15 cellular contexts compared by ENCODE assay signal in genomic region chr16:27724491-27724878, GRCh38.
DNase-seq lines count a peak whose midpoint lies in the region; ATAC-seq and TF ChIP-seq lines count a peak whose summit lies in the region.
"Had no signal": no experiment of that assay in that cellular context is flagged by ENCODE, and none has a peak within 500 bp of the region (broad histone marks: within the 10 kb centered on the region; RNA-seq: fewer than 3 reads in every experiment).

No MANE protein-coding gene starts in this region.

- intact Hi-C loops in left cardiac atrium (cut with DNase I) (loop anchor here in 1 of 2 donors (10.0 kb wide), 1 partner anchor 260 kb away; no protein-coding TSS in a partner anchor), upper lobe of right lung (cut with DNase I) (no loop called here)

- no peak for DNase-seq in left cardiac atrium
- DNase-seq in right atrium auricular region (ENCODE audit: low spot score), result no peak
- DNase-seq in cerebellum (ENCODE audit: low spot score), result peak; percentile 70
- peak; percentile 67 for DNase-seq in midbrain (lab: John Stamatoyannopoulos, UW)
- DNase-seq in upper lobe of right lung, result no peak
- DNase-seq in NCI-H510A (lab: John Stamatoyannopoulos, UW), result no peak
- DNase-seq in activated naive CD8-positive, alpha-beta T cell treated with anti-CD3 and anti-CD28 coated beads for 36 hours, result no peak
- no peak for DNase-seq in stimulated activated naive B cell treated with anti-CD40 and anti-IgM and Interleukin-4, amounts not matched to agents 10 μg/mL and 1 μg/mL and 100 μg/mL, for 72 hours
- DNase-seq: EL; NCI-H1436 treated with DMSO at 0.1 percent for 48 hours; OCI-M1; stimulated activated CD4-positive, alpha-beta T cell treated with anti-CD3 and anti-CD28 coated beads, Interleukin-2, amount 100 ng/mL, for 24 hours; stimulated activated naive CD8-positive, alpha-beta T cell treated with anti-CD3 and anti-CD28 coated beads, Interleukin-15, Interleukin-2, amounts not matched to agents 100 U/mL and 50 U/mL, for 24 hours had no signal

- H3K9me3 Mint-ChIP-seq in activated naive CD8-positive, alpha-beta T cell treated with anti-CD3 and anti-CD28 coated beads for 36 hours, result no peaks in the 10 kb centered on the region
- no peaks in the 10 kb centered on the region for H3K9me3 Mint-ChIP-seq in stimulated activated naive B cell treated with anti-CD40 and anti-IgM and Interleukin-4, amounts not matched to agents 10 μg/mL and 1 μg/mL and 100 μg/mL, for 72 hours
- H3K9me3 Mint-ChIP-seq: naive thymus-derived CD8-positive, alpha-beta T cell; T-helper 2 cell treated with Interferon-gamma antibody and Interleukin-4, amounts not matched to agents 5 μg/mL and 100 μg/mL, for 36 hours had no signal

- no peaks in the 10 kb centered on the region for H3K27me3 Mint-ChIP-seq in activated naive CD8-positive, alpha-beta T cell treated with anti-CD3 and anti-CD28 coated beads for 36 hours
- no peaks in the 10 kb centered on the region for H3K27me3 Mint-ChIP-seq in stimulated activated naive B cell treated with anti-CD40 and anti-IgM and Interleukin-4, amounts not matched to agents 10 μg/mL and 1 μg/mL and 100 μg/mL, for 72 hours
- H3K27me3 Mint-ChIP-seq: naive thymus-derived CD8-positive, alpha-beta T cell had no signal

- ATAC-seq in left cardiac atrium (peak; percentile 20 to 49), upper lobe of right lung (peak; percentile 55)
- ATAC-seq in stimulated activated naive B cell treated with anti-CD40 and anti-IgM and Interleukin-4, amounts not matched to agents 10 μg/mL and 1 μg/mL and 100 μg/mL, for 72 hours (replicated peaks), result no peak
- ATAC-seq: naive thymus-derived CD8-positive, alpha-beta T cell; stimulated activated naive CD8-positive, alpha-beta T cell treated with anti-CD3 and anti-CD28 coated beads, Interleukin-15, Interleukin-2, amounts not matched to agents 100 U/mL and 50 U/mL, for 24 hours had no signal

- no peak overlapping the region for H3K4me3 ChIP-seq in right atrium auricular region
- no peak overlapping the region for H3K4me3 ChIP-seq in upper lobe of right lung

- H3K27me3 ChIP-seq in right atrium auricular region (no peaks in the 10 kb centered on the region), upper lobe of right lung (no peaks in the 10 kb centered on the region)

- H3K27ac Mint-ChIP-seq in activated naive CD8-positive, alpha-beta T cell treated with anti-CD3 and anti-CD28 coated beads for 36 hours, result no peak overlapping the region
- H3K27ac Mint-ChIP-seq in stimulated activated naive B cell treated with anti-CD40 and anti-IgM and Interleukin-4, amounts not matched to agents 10 μg/mL and 1 μg/mL and 100 μg/mL, for 72 hours, result no peak overlapping the region
- H3K27ac Mint-ChIP-seq: T-helper 2 cell treated with Interferon-gamma antibody and Interleukin-4, amounts not matched to agents 5 μg/mL and 100 μg/mL, for 36 hours had no signal

- H3K36me3 Mint-ChIP-seq in activated naive CD8-positive, alpha-beta T cell treated with anti-CD3 and anti-CD28 coated beads for 36 hours, result peaks cover 5% of the 10 kb centered on the region
- peaks cover 45 to 75% of the 10 kb centered on the region in 2 donors for H3K36me3 Mint-ChIP-seq in stimulated activated naive B cell treated with anti-CD40 and anti-IgM and Interleukin-4, amounts not matched to agents 10 μg/mL and 1 μg/mL and 100 μg/mL, for 72 hours

- TF ChIP-seq CTCF in right atrium auricular region (IDR thresholded peaks at IDR 0.05) (no peak), upper lobe of right lung (IDR thresholded peaks at IDR 0.05) (no peak)

- H3K36me3 ChIP-seq in right atrium auricular region, result no peaks in the 10 kb centered on the region
- peaks cover 3% of the 10 kb centered on the region for H3K36me3 ChIP-seq in upper lobe of right lung

- peaks cover 0 to 46% of the 10 kb centered on the region in 2 donors for H3K4me1 ChIP-seq in right atrium auricular region
- peaks cover 20% of the 10 kb centered on the region for H3K4me1 ChIP-seq in upper lobe of right lung

- H3K9me3 ChIP-seq in right atrium auricular region (no peaks in the 10 kb centered on the region), upper lobe of right lung (no peaks in the 10 kb centered on the region)

- peaks cover under 1% of the 10 kb centered on the region for H3K4me1 Mint-ChIP-seq in activated naive CD8-positive, alpha-beta T cell treated with anti-CD3 and anti-CD28 coated beads for 36 hours
- peaks cover 2 to 3% of the 10 kb centered on the region in 2 donors for H3K4me1 Mint-ChIP-seq in stimulated activated naive B cell treated with anti-CD40 and anti-IgM and Interleukin-4, amounts not matched to agents 10 μg/mL and 1 μg/mL and 100 μg/mL, for 72 hours

- peak overlapping the region in 1 of 2 donors; percentile 18 for H3K27ac ChIP-seq in right atrium auricular region
- no peak overlapping the region for H3K27ac ChIP-seq in upper lobe of right lung

- no peak overlapping the region for H3K4me3 Mint-ChIP-seq in activated naive CD8-positive, alpha-beta T cell treated with anti-CD3 and anti-CD28 coated beads for 36 hours
- no peak overlapping the region for H3K4me3 Mint-ChIP-seq in stimulated activated naive B cell treated with anti-CD40 and anti-IgM and Interleukin-4, amounts not matched to agents 10 μg/mL and 1 μg/mL and 100 μg/mL, for 72 hours
- H3K4me3 Mint-ChIP-seq: naive thymus-derived CD8-positive, alpha-beta T cell; T-helper 2 cell treated with Interferon-gamma antibody and Interleukin-4, amounts not matched to agents 5 μg/mL and 100 μg/mL, for 36 hours had no signal

Comparison
In these comparisons a context has a peak if more than half of its experiments do, and no peak if none do; other contexts are left out.
1. ATAC-seq: peak in left cardiac atrium (2 of 2) and upper lobe of right lung (single experiment); none in stimulated activated naive B cell treated with anti-CD40 and anti-IgM and Interleukin-4, amounts not matched to agents 10 μg/mL and 1 μg/mL and 100 μg/mL, for 72 hours (0 of 2).
2. DNase-seq: peak in cerebellum (single experiment) and midbrain (single experiment); none in left cardiac atrium (single experiment), right atrium auricular region (single experiment), upper lobe of right lung (single experiment), NCI-H510A (single experiment), activated naive CD8-positive, alpha-beta T cell treated with anti-CD3 and anti-CD28 coated beads for 36 hours (single experiment) and stimulated activated naive B cell treated with anti-CD40 and anti-IgM and Interleukin-4, amounts not matched to agents 10 μg/mL and 1 μg/mL and 100 μg/mL, for 72 hours (single experiment).